Comparison of ENCODE assay signal across 1 cellular context in genomic region chr19:47848425-47848824, GRCh38.
TF ChIP-seq lines count a peak whose summit lies in the region.

No MANE protein-coding gene starts in this region.

TF ChIP-seq in HCT116, 20 proteins besides CTCF, POLR2A, EP300 and RAD21 (continued from another document):
- TF ChIP-seq, protein P1, sequence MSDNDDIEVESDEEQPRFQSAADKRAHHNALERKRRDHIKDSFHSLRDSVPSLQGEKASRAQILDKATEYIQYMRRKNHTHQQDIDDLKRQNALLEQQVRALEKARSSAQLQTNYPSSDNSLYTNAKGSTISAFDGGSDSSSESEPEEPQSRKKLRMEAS (IDR thresholded peaks at IDR 0.05) = no peak
- TF ChIP-seq TCF7L2 (IDR thresholded peaks at IDR 0.05; ENCODE audit: borderline replicate concordance, extremely low read depth, insufficient read depth, insufficient read length) (no peak), SRF (IDR thresholded peaks at IDR 0.05; ENCODE audit: low read depth) (no peak), SIN3A (IDR thresholded peaks at IDR 0.05; ENCODE audit: low read depth) (no peak), YY1 (IDR thresholded peaks at IDR 0.05; ENCODE audit: extremely low read depth, insufficient replicate concordance, low read depth, low read length) (no peak), ZBTB33 (IDR thresholded peaks at IDR 0.05; ENCODE audit: extremely low read depth, insufficient replicate concordance, low read length) (no peak)
